12 cellular contexts compared by ENCODE assay signal in the genomic region with DNA sequence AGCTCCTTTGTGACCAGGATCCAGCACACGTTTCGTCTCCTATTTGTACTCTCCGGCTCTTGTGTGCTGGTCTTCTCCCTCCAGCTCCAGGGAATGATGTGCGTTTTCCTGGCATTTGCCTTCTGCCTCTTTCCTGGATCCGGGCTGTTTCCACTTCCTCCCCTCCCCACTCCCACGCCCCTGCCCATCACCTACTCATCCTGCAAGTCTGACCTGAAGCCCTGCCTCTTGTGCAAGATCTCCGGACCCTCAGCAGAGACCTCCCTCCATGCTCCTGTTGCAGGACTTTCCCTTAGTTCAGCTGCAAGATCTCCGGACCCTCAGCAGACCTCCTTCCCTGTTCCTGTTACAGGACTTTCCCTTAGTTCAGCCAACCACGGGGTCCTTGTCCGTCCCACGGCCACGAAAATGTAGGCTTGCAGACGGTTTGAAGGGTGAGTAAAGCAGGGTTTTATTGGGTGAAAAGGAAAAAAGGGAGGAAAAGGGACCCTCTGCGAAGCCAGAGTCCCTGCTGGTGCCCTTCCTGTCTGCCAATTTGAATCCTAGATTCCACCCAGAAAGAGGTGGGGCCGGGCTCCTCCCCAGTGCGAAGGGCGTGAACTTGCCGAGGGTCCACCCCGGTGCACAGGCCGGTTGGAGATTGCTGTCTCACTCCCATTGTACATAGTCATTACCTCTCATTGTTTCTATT.
DNase-seq lines count a peak whose midpoint lies in the region; ATAC-seq and TF ChIP-seq lines count a peak whose summit lies in the region.
"Had no signal": no experiment of that assay in that cellular context is flagged by ENCODE, and none has a peak within 500 bp of the region (broad histone marks: within the 10 kb centered on the region; RNA-seq: fewer than 3 reads in every experiment).

No MANE protein-coding gene starts in this region.

- H3K4me3 Mint-ChIP-seq in MCF 10A (ENCODE audit: unreplicated experiment), result no peak overlapping the region
- peak overlapping the region; percentile 37 for H3K4me3 Mint-ChIP-seq in activated T-helper 1 cell treated with anti-CD3 and anti-CD28 coated beads, Interleukin-12 subunit alpha, Interleukin-12 subunit beta, Interleukin-2, Interleukin-4 antibody, amounts not matched to agents 30 ng/mL and 10 ng/mL and 1 ng/mL, durations not matched to agents 14 hours and 24 hours and 36 hours
- H3K4me3 Mint-ChIP-seq in stimulated activated effector memory CD8-positive, alpha-beta T cell treated with anti-CD3 and anti-CD28 coated beads, Interleukin-12 subunit alpha, Interleukin-12 subunit beta, amount 100 ng/mL, for 72 hours, result peak overlapping the region; percentile 13

- POLR2A ChIA-PET in MCF 10A (lab: Yijun Ruan, JAX), result no interaction called here

- intact Hi-C loops in breast epithelium (cut with DNase I; ENCODE audit: low total_unique reads) (loop anchor here (10.0 kb wide), 2 partner anchors 254 to 1784 kb away; no protein-coding TSS in a partner anchor), MCF 10A (cut with micrococcal nuclease) (no loop called here)
- intact Hi-C loops in activated T-helper 1 cell treated with anti-CD3 and anti-CD28 coated beads, Interleukin-12 subunit alpha, Interleukin-12 subunit beta, Interleukin-2, Interleukin-4 antibody, amounts not matched to agents 30 ng/mL and 10 ng/mL and 1 ng/mL, durations not matched to agents 14 hours and 24 hours and 36 hours (cut with micrococcal nuclease), result no loop called here

- no peak for DNase-seq in breast epithelium (ENCODE audit: low spot score in 2 of 2)
- DNase-seq in MCF 10A (ENCODE audit: unreplicated experiment), result no peak
- no peak for DNase-seq in activated T-helper 1 cell treated with anti-CD3 and anti-CD28 coated beads, Interleukin-12 subunit alpha, Interleukin-12 subunit beta, Interleukin-2, Interleukin-4 antibody, amounts not matched to agents 30 ng/mL and 10 ng/mL and 1 ng/mL, durations not matched to agents 14 hours and 24 hours and 36 hours (ENCODE audit: low spot score)
- DNase-seq in islet precursor cell, result peak; percentile 57
- DNase-seq in stimulated activated effector memory CD8-positive, alpha-beta T cell treated with anti-CD3 and anti-CD28 coated beads, Interleukin-12 subunit alpha, Interleukin-12 subunit beta, amount 100 ng/mL, for 72 hours (ENCODE audit: low spot score in 2 of 2), result no peak
- no peak for DNase-seq in activated CD8-positive, alpha-beta memory T cell treated with anti-CD3 and anti-CD28 coated beads, Interleukin-2, amount 50 U/mL, for 48 hours
- DNase-seq in NCI-H1694 (lab: John Stamatoyannopoulos, UW), result no peak
- DNase-seq: DMS79 treated with DMSO at 0.1 percent for 48 hours; NCI-H187; stimulated activated CD4-positive, alpha-beta T cell treated with anti-CD3 and anti-CD28 coated beads, Interleukin-4, amount 100 ng/mL, for 4 hours; substantia nigra had no signal

- H3K4me1 Mint-ChIP-seq in MCF 10A (ENCODE audit: insufficient read depth, unreplicated experiment), result no peaks in the 10 kb centered on the region
- H3K4me1 Mint-ChIP-seq in activated T-helper 1 cell treated with anti-CD3 and anti-CD28 coated beads, Interleukin-12 subunit alpha, Interleukin-12 subunit beta, Interleukin-2, Interleukin-4 antibody, amounts not matched to agents 30 ng/mL and 10 ng/mL and 1 ng/mL, durations not matched to agents 14 hours and 24 hours and 36 hours (ENCODE audit: low read depth), result peaks cover 27% of the 10 kb centered on the region
- H3K4me1 Mint-ChIP-seq in stimulated activated effector memory CD8-positive, alpha-beta T cell treated with anti-CD3 and anti-CD28 coated beads, Interleukin-12 subunit alpha, Interleukin-12 subunit beta, amount 100 ng/mL, for 72 hours, result no peaks in the 10 kb centered on the region

- TF ChIP-seq CTCF in breast epithelium (IDR thresholded peaks at IDR 0.05), result no peak
- TF ChIP-seq CTCF in MCF 10A (IDR thresholded peaks at IDR 0.05; ENCODE audit: unreplicated experiment), result no peak

- CTCF ChIA-PET in MCF 10A (lab: Yijun Ruan, JAX), result interaction anchor here (0.9 to 3.0 kb wide), 3 partner anchors 10 to 284 kb away, joined by 3 to 11 read pairs (median 4); no protein-coding TSS in a partner anchor

- no peaks in the 10 kb centered on the region for H3K36me3 ChIP-seq in breast epithelium

- H3K9me3 ChIP-seq in breast epithelium, result no peaks in the 10 kb centered on the region

- no peak for TF ChIP-seq POLR2A in breast epithelium (IDR thresholded peaks at IDR 0.05)

- no peaks in the 10 kb centered on the region for H3K9me3 Mint-ChIP-seq in MCF 10A (ENCODE audit: unreplicated experiment)
- H3K9me3 Mint-ChIP-seq in activated T-helper 1 cell treated with anti-CD3 and anti-CD28 coated beads, Interleukin-12 subunit alpha, Interleukin-12 subunit beta, Interleukin-2, Interleukin-4 antibody, amounts not matched to agents 30 ng/mL and 10 ng/mL and 1 ng/mL, durations not matched to agents 14 hours and 24 hours and 36 hours, result no peaks in the 10 kb centered on the region
- no peaks in the 10 kb centered on the region for H3K9me3 Mint-ChIP-seq in stimulated activated effector memory CD8-positive, alpha-beta T cell treated with anti-CD3 and anti-CD28 coated beads, Interleukin-12 subunit alpha, Interleukin-12 subunit beta, amount 100 ng/mL, for 72 hours

- no peaks in the 10 kb centered on the region for H3K27me3 Mint-ChIP-seq in MCF 10A (ENCODE audit: insufficient read depth, unreplicated experiment)
- H3K27me3 Mint-ChIP-seq in activated T-helper 1 cell treated with anti-CD3 and anti-CD28 coated beads, Interleukin-12 subunit alpha, Interleukin-12 subunit beta, Interleukin-2, Interleukin-4 antibody, amounts not matched to agents 30 ng/mL and 10 ng/mL and 1 ng/mL, durations not matched to agents 14 hours and 24 hours and 36 hours (ENCODE audit: insufficient read depth), result no peaks in the 10 kb centered on the region

- no peaks in the 10 kb centered on the region for H3K27me3 ChIP-seq in breast epithelium

- H3K4me1 ChIP-seq in breast epithelium, result no peaks in the 10 kb centered on the region

- H3K27ac Mint-ChIP-seq in MCF 10A (ENCODE audit: low read depth, unreplicated experiment), result no peak overlapping the region
- H3K27ac Mint-ChIP-seq in activated T-helper 1 cell treated with anti-CD3 and anti-CD28 coated beads, Interleukin-12 subunit alpha, Interleukin-12 subunit beta, Interleukin-2, Interleukin-4 antibody, amounts not matched to agents 30 ng/mL and 10 ng/mL and 1 ng/mL, durations not matched to agents 14 hours and 24 hours and 36 hours, result no peak overlapping the region
- H3K27ac Mint-ChIP-seq in stimulated activated effector memory CD8-positive, alpha-beta T cell treated with anti-CD3 and anti-CD28 coated beads, Interleukin-12 subunit alpha, Interleukin-12 subunit beta, amount 100 ng/mL, for 72 hours, result no peak overlapping the region

- BruUV-seq in MCF 10A (replicated peaks; lab: Mats Ljungman, UMichigan), result no TSS peak

- no peak overlapping the region for H3K27ac ChIP-seq in breast epithelium

- no peaks in the 10 kb centered on the region for H3K36me3 Mint-ChIP-seq in MCF 10A (ENCODE audit: insufficient read depth, unreplicated experiment)
- H3K36me3 Mint-ChIP-seq in activated T-helper 1 cell treated with anti-CD3 and anti-CD28 coated beads, Interleukin-12 subunit alpha, Interleukin-12 subunit beta, Interleukin-2, Interleukin-4 antibody, amounts not matched to agents 30 ng/mL and 10 ng/mL and 1 ng/mL, durations not matched to agents 14 hours and 24 hours and 36 hours (ENCODE audit: low read depth), result peaks cover 2% of the 10 kb centered on the region
- no peaks in the 10 kb centered on the region for H3K36me3 Mint-ChIP-seq in stimulated activated effector memory CD8-positive, alpha-beta T cell treated with anti-CD3 and anti-CD28 coated beads, Interleukin-12 subunit alpha, Interleukin-12 subunit beta, amount 100 ng/mL, for 72 hours

- ATAC-seq in stimulated activated effector memory CD8-positive, alpha-beta T cell treated with anti-CD3 and anti-CD28 coated beads, Interleukin-12 subunit alpha, Interleukin-12 subunit beta, amount 100 ng/mL, for 72 hours, result no peak
- no peak for ATAC-seq in GM18498 (IDR thresholded peaks at IDR 0.05; ENCODE audit: unreplicated experiment)

- H3K4me3 ChIP-seq in breast epithelium, result peak overlapping the region; percentile 18 to 56 (median 20)
